Comparison of ENCODE assay signal across 7 cellular contexts in the genomic region with DNA sequence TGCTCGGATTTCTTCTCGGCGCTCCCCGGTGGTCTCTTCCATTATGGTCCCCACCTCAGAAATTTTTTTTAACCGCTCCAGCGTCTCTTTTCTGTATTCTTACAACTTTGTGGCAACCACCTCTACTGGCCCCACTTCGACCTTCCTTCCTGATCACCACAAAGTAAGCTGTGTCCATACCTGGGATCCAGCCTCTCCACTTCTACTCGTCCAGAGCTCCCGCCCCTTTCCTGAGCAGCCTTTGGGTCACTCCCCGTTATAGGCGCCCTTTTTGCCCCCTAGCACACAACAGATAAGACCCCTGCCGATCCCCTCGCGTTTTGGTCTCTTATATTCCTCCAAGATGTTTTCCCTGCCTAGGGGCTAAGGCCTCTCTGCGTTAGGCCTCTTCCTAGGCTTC. TPM values are rescaled to one million over a fixed set of nuclear protein-coding genes. Genes with fewer than 3 reads are reported as not detected.
DNase-seq lines count a peak whose midpoint lies in the region; ATAC-seq and TF ChIP-seq lines count a peak whose summit lies in the region.

No MANE protein-coding gene starts in this region.

- peak overlapping the region; percentile 21 for H3K27ac ChIP-seq in OCI-LY1 (ENCODE audit: low read depth, low read length, poor library complexity, severe bottlenecking)
- H3K27ac ChIP-seq in parathyroid adenoma: peak overlapping the region; percentile 75

- DNase-seq in epithelial cell of proximal tubule (ENCODE audit: low read depth) (no peak), T1000 (lab: John Stamatoyannopoulos, UW) (no peak), UCSD-AML1 (lab: John Stamatoyannopoulos, UW; ENCODE audit: unreplicated experiment) (no peak)

- peak; percentile 3 for ATAC-seq in GM21447 (IDR thresholded peaks at IDR 0.05; ENCODE audit: unreplicated experiment)
- no peak for ATAC-seq in HG03039 (IDR thresholded peaks at IDR 0.05; ENCODE audit: unreplicated experiment)

- H2AFZ ChIP-seq in OCI-LY1 (ENCODE audit: low read length) (no peak overlapping the region), parathyroid adenoma (peak overlapping the region; percentile 87)

- H3K4me3 ChIP-seq in OCI-LY1 (ENCODE audit: low read depth, low read length, poor library complexity, severe bottlenecking) (peak overlapping the region; percentile 83), epithelial cell of proximal tubule (ENCODE audit: low read depth, low read length) (peak overlapping the region; percentile 91), parathyroid adenoma (ENCODE audit: low read depth, low read length) (peak overlapping the region; percentile 90)

- H3K9me2 ChIP-seq in OCI-LY1 (ENCODE audit: low read depth, low read length): no peaks in the 10 kb centered on the region

- H3K27me3 ChIP-seq in OCI-LY1 (ENCODE audit: insufficient read depth, low read length) (no peaks in the 10 kb centered on the region), parathyroid adenoma (ENCODE audit: control insufficient read depth, insufficient read depth, low read length) (no peaks in the 10 kb centered on the region)

- no peaks in the 10 kb centered on the region for H3F3A ChIP-seq in OCI-LY1 (ENCODE audit: insufficient read depth, low read length)

- no peaks in the 10 kb centered on the region for H3K9me3 ChIP-seq in OCI-LY1 (ENCODE audit: low read length)
- no peaks in the 10 kb centered on the region for H3K9me3 ChIP-seq in parathyroid adenoma (ENCODE audit: control insufficient read depth, low read length)

- H4K20me1 ChIP-seq in OCI-LY1 (ENCODE audit: insufficient read depth, low read length): no peaks in the 10 kb centered on the region

- TF ChIP-seq CTCF in OCI-LY1 (IDR thresholded peaks at IDR 0.05; ENCODE audit: low read length): no peak
- no peak for TF ChIP-seq CTCF in epithelial cell of proximal tubule (conservative IDR thresholded peaks at IDR 0.05; ENCODE audit: low read depth, low read length)
- no peak for TF ChIP-seq CTCF in parathyroid adenoma (IDR thresholded peaks at IDR 0.05)

- H3K79me2 ChIP-seq in OCI-LY1 (ENCODE audit: insufficient read depth, low read length): peaks cover 4% of the 10 kb centered on the region; the same call in 1 of the 2 replicates
- H3K79me2 ChIP-seq in parathyroid adenoma: peaks cover 2% of the 10 kb centered on the region

- H3K9ac ChIP-seq in OCI-LY1 (ENCODE audit: low read length): peak overlapping the region; percentile 78
- peak overlapping the region; percentile 61 for H3K9ac ChIP-seq in parathyroid adenoma

- H3K4me2 ChIP-seq in OCI-LY1 (ENCODE audit: low read length) (peak overlapping the region; percentile 86), parathyroid adenoma (ENCODE audit: low read length) (peak overlapping the region; percentile 76)

- H3K4me1 ChIP-seq in OCI-LY1 (ENCODE audit: insufficient read depth, low read length, severe bottlenecking) (peaks cover 11% of the 10 kb centered on the region), parathyroid adenoma (no peaks in the 10 kb centered on the region)

- H3K36me3 ChIP-seq in OCI-LY1 (ENCODE audit: insufficient read depth, low read length) (peaks cover 41% of the 10 kb centered on the region), parathyroid adenoma (ENCODE audit: control insufficient read depth, insufficient read depth, low read length) (no peaks in the 10 kb centered on the region)

RNA-seq across cellular contexts. Expression of a gene that starts 0.6 kb away (rescaled TPM):
- total RNA-seq in epithelial cell of proximal tubule: 32.3 and 38.6 TPM in 2 replicates

RNA-seq across cellular contexts. Expression of a gene that starts 0.6 kb away (rescaled TPM):
- 10.3 and 18.5 TPM in 2 replicates for total RNA-seq in epithelial cell of proximal tubule
